Comparison of ENCODE assay signal across 19 cellular contexts in the genomic region with DNA sequence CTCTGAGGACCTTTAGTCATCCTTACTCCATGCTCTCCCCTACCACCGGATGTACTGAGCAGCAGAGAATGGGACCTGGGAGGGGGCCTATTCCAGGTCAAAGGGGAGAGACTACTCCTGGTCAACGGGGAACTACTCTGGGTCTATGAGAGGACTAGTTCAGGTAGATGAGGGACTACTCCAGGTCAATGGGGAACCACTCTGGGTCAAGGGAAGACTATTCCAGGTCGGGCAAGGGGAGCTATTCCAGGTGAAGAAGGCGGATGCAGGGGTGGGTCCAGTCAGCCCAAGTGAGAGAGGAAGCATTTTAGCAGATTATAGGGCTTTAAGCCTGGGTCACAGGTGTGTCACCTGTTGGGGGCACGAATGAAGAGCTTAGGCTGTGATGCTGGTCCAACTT. TPM values are rescaled to one million over a fixed set of nuclear protein-coding genes. Genes with fewer than 3 reads are reported as not detected.
DNase-seq lines count a peak whose midpoint lies in the region; ATAC-seq and FAIRE-seq lines count a peak whose summit lies in the region.
"Had no signal": no experiment of that assay in that cellular context is flagged by ENCODE, and none has a peak within 500 bp of the region (broad histone marks: within the 10 kb centered on the region; RNA-seq: fewer than 3 reads in every experiment).

No MANE protein-coding gene starts in this region.

- H3K36me3 ChIP-seq in CD8-positive, alpha-beta memory T cell (ENCODE audit: insufficient read depth, low read length) = peaks cover 24% of the 10 kb centered on the region
- H3K36me3 ChIP-seq in SJCRH30 = peaks cover 6% of the 10 kb centered on the region; the same call in 1 of the 2 replicates

- no peak overlapping the region for H3K27ac ChIP-seq in CD8-positive, alpha-beta memory T cell (ENCODE audit: low read depth, low read length)
- no peak overlapping the region for H3K27ac ChIP-seq in SJCRH30
- H3K27ac ChIP-seq: SJSA1 had no signal

- H3K4me3 Mint-ChIP-seq in activated CD8-positive, alpha-beta memory T cell treated with anti-CD3 and anti-CD28 coated beads, Interleukin-2, amount 10 ng/mL, durations not matched to agents 7 days and 5 days = no peak overlapping the region
- peak overlapping the region in 6 of 7 donors; percentile 43 to 85 (median 80) for H3K4me3 Mint-ChIP-seq in CD8-positive, alpha-beta memory T cell
- peak overlapping the region; percentile 6 for H3K4me3 Mint-ChIP-seq in activated T-helper 1 cell treated with anti-CD3 and anti-CD28 coated beads, Interleukin-12 subunit alpha, Interleukin-12 subunit beta, Interleukin-2, Interleukin-4 antibody, amounts not matched to agents 30 ng/mL and 10 ng/mL and 1 ng/mL, durations not matched to agents 14 hours and 24 hours and 36 hours
- peak overlapping the region; percentile 32 to 90 (median 86) for H3K4me3 Mint-ChIP-seq in naive thymus-derived CD8-positive, alpha-beta T cell

- no peaks in the 10 kb centered on the region for H3K9me3 ChIP-seq in CD8-positive, alpha-beta memory T cell (ENCODE audit: low read length)
- no peaks in the 10 kb centered on the region for H3K9me3 ChIP-seq in SJCRH30 (replicated peaks)
- H3K9me3 ChIP-seq: SJSA1 had no signal

- peaks cover 42% of the 10 kb centered on the region for H3K36me3 Mint-ChIP-seq in activated CD8-positive, alpha-beta memory T cell treated with anti-CD3 and anti-CD28 coated beads, Interleukin-2, amount 10 ng/mL, durations not matched to agents 7 days and 5 days
- peaks cover 0 to 69% (median 18%) of the 10 kb centered on the region in 3 donors for H3K36me3 Mint-ChIP-seq in CD8-positive, alpha-beta memory T cell
- peaks cover 34% of the 10 kb centered on the region for H3K36me3 Mint-ChIP-seq in activated T-helper 1 cell treated with anti-CD3 and anti-CD28 coated beads, Interleukin-12 subunit alpha, Interleukin-12 subunit beta, Interleukin-2, Interleukin-4 antibody, amounts not matched to agents 30 ng/mL and 10 ng/mL and 1 ng/mL, durations not matched to agents 14 hours and 24 hours and 36 hours (ENCODE audit: low read depth)
- H3K36me3 Mint-ChIP-seq in naive thymus-derived CD8-positive, alpha-beta T cell = peaks cover 5 to 79% (median 15%) of the 10 kb centered on the region in 3 donors

- CTCF ChIA-PET in activated CD8-positive, alpha-beta memory T cell treated with anti-CD3 and anti-CD28 coated beads, Interleukin-2, amount 10 ng/mL, durations not matched to agents 7 days and 5 days (lab: Charles Lee) = interaction anchor here (0.6 to 2.7 kb wide), 7 partner anchors 12 to 178 kb away, joined by 3 to 8 read pairs (median 7); a partner anchor contains a TSS
- CTCF ChIA-PET in CD8-positive, alpha-beta memory T cell (lab: Charles Lee) = interaction anchor here (0.8 to 5.1 kb wide), 6 partner anchors 13 to 100 kb away, joined by 3 to 22 read pairs (median 3); no protein-coding TSS in a partner anchor

- no peak for FAIRE-seq in RCC 7860 (lab: Jason Lieb, UNC)

- H3K27ac Mint-ChIP-seq in activated CD8-positive, alpha-beta memory T cell treated with anti-CD3 and anti-CD28 coated beads, Interleukin-2, amount 10 ng/mL, durations not matched to agents 7 days and 5 days = peak overlapping the region; percentile 13
- peak overlapping the region; percentile 2 to 98 (median 83) for H3K27ac Mint-ChIP-seq in CD8-positive, alpha-beta memory T cell
- H3K27ac Mint-ChIP-seq in activated T-helper 1 cell treated with anti-CD3 and anti-CD28 coated beads, Interleukin-12 subunit alpha, Interleukin-12 subunit beta, Interleukin-2, Interleukin-4 antibody, amounts not matched to agents 30 ng/mL and 10 ng/mL and 1 ng/mL, durations not matched to agents 14 hours and 24 hours and 36 hours = peak overlapping the region; percentile 49
- peak overlapping the region; percentile 43 to 85 (median 78) for H3K27ac Mint-ChIP-seq in naive thymus-derived CD8-positive, alpha-beta T cell

- no peaks in the 10 kb centered on the region for H3K9me3 Mint-ChIP-seq in activated CD8-positive, alpha-beta memory T cell treated with anti-CD3 and anti-CD28 coated beads, Interleukin-2, amount 10 ng/mL, durations not matched to agents 7 days and 5 days (ENCODE audit: low read depth)
- no peaks in the 10 kb centered on the region for H3K9me3 Mint-ChIP-seq in CD8-positive, alpha-beta memory T cell
- H3K9me3 Mint-ChIP-seq in activated T-helper 1 cell treated with anti-CD3 and anti-CD28 coated beads, Interleukin-12 subunit alpha, Interleukin-12 subunit beta, Interleukin-2, Interleukin-4 antibody, amounts not matched to agents 30 ng/mL and 10 ng/mL and 1 ng/mL, durations not matched to agents 14 hours and 24 hours and 36 hours = no peaks in the 10 kb centered on the region
- no peaks in the 10 kb centered on the region for H3K9me3 Mint-ChIP-seq in naive thymus-derived CD8-positive, alpha-beta T cell

- intact Hi-C loops in activated T-helper 1 cell treated with anti-CD3 and anti-CD28 coated beads, Interleukin-12 subunit alpha, Interleukin-12 subunit beta, Interleukin-2, Interleukin-4 antibody, amounts not matched to agents 30 ng/mL and 10 ng/mL and 1 ng/mL, durations not matched to agents 14 hours and 24 hours and 36 hours (cut with micrococcal nuclease) = no loop called here

- no peaks in the 10 kb centered on the region for H3K27me3 ChIP-seq in CD8-positive, alpha-beta memory T cell (ENCODE audit: insufficient read depth, low read length, poor library complexity, severe bottlenecking)
- H3K27me3 ChIP-seq in SJCRH30 = no peaks in the 10 kb centered on the region
- H3K27me3 ChIP-seq: SJSA1 had no signal

- peaks cover 74% of the 10 kb centered on the region for H3K4me1 ChIP-seq in CD8-positive, alpha-beta memory T cell (ENCODE audit: insufficient read depth, low read length)
- H3K4me1 ChIP-seq in SJCRH30 = peaks cover 7% of the 10 kb centered on the region
- H3K4me1 ChIP-seq: SJSA1 had no signal

- DNase-seq in activated CD8-positive, alpha-beta memory T cell treated with anti-CD3 and anti-CD28 coated beads, Interleukin-2, amount 10 ng/mL, durations not matched to agents 7 days and 5 days = no peak
- DNase-seq in activated CD8-positive, alpha-beta memory T cell treated with anti-CD3 and anti-CD28 coated beads, Interleukin-2, amount 50 U/mL, for 4 hours = no peak
- no peak for DNase-seq in CD8-positive, alpha-beta memory T cell
- no peak for DNase-seq in activated T-helper 1 cell treated with anti-CD3 and anti-CD28 coated beads, Interleukin-12 subunit alpha, Interleukin-12 subunit beta, Interleukin-2, Interleukin-4 antibody, amounts not matched to agents 30 ng/mL and 10 ng/mL and 1 ng/mL, durations not matched to agents 14 hours and 24 hours and 36 hours (ENCODE audit: low spot score)
- no peak for DNase-seq in naive thymus-derived CD8-positive, alpha-beta T cell
- DNase-seq in RCC 7860 (ENCODE audit: low spot score) (no peak), SJCRH30 (no peak)
- DNase-seq: ACHN; activated effector memory CD4-positive, alpha-beta T cell treated with Interleukin-2 at 50 U/mL for 16 hours; EL; glutamatergic neuron; Karpas-422; OCI-M1; posterior cingulate gyrus; stimulated activated CD4-positive, alpha-beta T cell treated with anti-CD3 and anti-CD28 coated beads, Interleukin-2, amount 100 ng/mL, for 48 hours; T1000 had no signal

- peak overlapping the region; percentile 45 for H3K4me3 ChIP-seq in CD8-positive, alpha-beta memory T cell (ENCODE audit: low read length)
- no peak overlapping the region for H3K4me3 ChIP-seq in SJCRH30
- H3K4me3 ChIP-seq: SJSA1 had no signal

- no peak for ATAC-seq in activated CD8-positive, alpha-beta memory T cell treated with anti-CD3 and anti-CD28 coated beads, Interleukin-2, amount 10 ng/mL, durations not matched to agents 7 days and 5 days
- no peak for ATAC-seq in naive thymus-derived CD8-positive, alpha-beta T cell
- ATAC-seq in GM19035 (IDR thresholded peaks at IDR 0.05; ENCODE audit: unreplicated experiment) = no peak

- POLR2A ChIA-PET in CD8-positive, alpha-beta memory T cell (lab: Charles Lee) = interaction anchor here (0.9 to 1.7 kb wide), 3 partner anchors 57 to 75 kb away, joined by 3 to 4 read pairs (median 3); a partner anchor contains a TSS
- POLR2A ChIA-PET in naive thymus-derived CD8-positive, alpha-beta T cell (lab: Charles Lee) = interaction anchor here (0.7 to 17.7 kb wide), 9 partner anchors 8 to 429 kb away, joined by 3 to 314 read pairs (median 4); a partner anchor contains a TSS

- H3K27me3 Mint-ChIP-seq in activated CD8-positive, alpha-beta memory T cell treated with anti-CD3 and anti-CD28 coated beads, Interleukin-2, amount 10 ng/mL, durations not matched to agents 7 days and 5 days = no peaks in the 10 kb centered on the region
- no peaks in the 10 kb centered on the region for H3K27me3 Mint-ChIP-seq in CD8-positive, alpha-beta memory T cell
- no peaks in the 10 kb centered on the region for H3K27me3 Mint-ChIP-seq in activated T-helper 1 cell treated with anti-CD3 and anti-CD28 coated beads, Interleukin-12 subunit alpha, Interleukin-12 subunit beta, Interleukin-2, Interleukin-4 antibody, amounts not matched to agents 30 ng/mL and 10 ng/mL and 1 ng/mL, durations not matched to agents 14 hours and 24 hours and 36 hours (ENCODE audit: insufficient read depth)
- H3K27me3 Mint-ChIP-seq in naive thymus-derived CD8-positive, alpha-beta T cell = no peaks in the 10 kb centered on the region

- H3K4me1 Mint-ChIP-seq in activated CD8-positive, alpha-beta memory T cell treated with anti-CD3 and anti-CD28 coated beads, Interleukin-2, amount 10 ng/mL, durations not matched to agents 7 days and 5 days = peaks cover 65% of the 10 kb centered on the region
- peaks cover 69 to 81% (median 78%) of the 10 kb centered on the region in 3 donors for H3K4me1 Mint-ChIP-seq in CD8-positive, alpha-beta memory T cell
- peaks cover 63% of the 10 kb centered on the region for H3K4me1 Mint-ChIP-seq in activated T-helper 1 cell treated with anti-CD3 and anti-CD28 coated beads, Interleukin-12 subunit alpha, Interleukin-12 subunit beta, Interleukin-2, Interleukin-4 antibody, amounts not matched to agents 30 ng/mL and 10 ng/mL and 1 ng/mL, durations not matched to agents 14 hours and 24 hours and 36 hours (ENCODE audit: low read depth)
- peaks cover 39 to 82% (median 79%) of the 10 kb centered on the region in 4 donors for H3K4me1 Mint-ChIP-seq in naive thymus-derived CD8-positive, alpha-beta T cell

RNA-seq across cellular contexts. Expression of a gene that starts 35.4 kb away (rescaled TPM):
- 100 to 1,000 TPM in 1 of 2 experiments, 10 to 100 TPM in 1; 87.5 to 113 TPM for total RNA-seq in activated CD8-positive, alpha-beta memory T cell treated with anti-CD3 and anti-CD28 coated beads, Interleukin-2, amount 10 ng/mL, durations not matched to agents 7 days and 5 days
- total RNA-seq in CD8-positive, alpha-beta memory T cell = 10 to 100 TPM; 70.6 to 74.8 TPM
- polyA plus RNA-seq in CD8-positive, alpha-beta memory T cell = 81.1 TPM
- total RNA-seq in activated T-helper 1 cell treated with anti-CD3 and anti-CD28 coated beads, Interleukin-12 subunit alpha, Interleukin-12 subunit beta, Interleukin-2, Interleukin-4 antibody, amounts not matched to agents 30 ng/mL and 10 ng/mL and 1 ng/mL, durations not matched to agents 14 hours and 24 hours and 36 hours = 59.2 and 65.5 TPM in 2 replicates
- total RNA-seq in naive thymus-derived CD8-positive, alpha-beta T cell = 100 to 1,000 TPM; 160 to 167 TPM
- polyA plus RNA-seq in naive thymus-derived CD8-positive, alpha-beta T cell = 10 to 100 TPM; 49.9 to 81.7 (median 63.2) TPM
- 26.2 and 28.3 TPM in 2 replicates for total RNA-seq in SJCRH30 (2014; rRNA removed; shearing (Covaris generic))

RNA-seq across cellular contexts. Expression of a gene that starts 53.4 kb away (rescaled TPM):
- total RNA-seq in activated CD8-positive, alpha-beta memory T cell treated with anti-CD3 and anti-CD28 coated beads, Interleukin-2, amount 10 ng/mL, durations not matched to agents 7 days and 5 days = under 1 TPM; 0.09 to 0.35 TPM
- 1 to 10 TPM in 1 of 2 experiments, under 1 TPM in 1; 0.82 to 1.3 TPM for total RNA-seq in CD8-positive, alpha-beta memory T cell
- 0.31 TPM for polyA plus RNA-seq in CD8-positive, alpha-beta memory T cell
- total RNA-seq in activated T-helper 1 cell treated with anti-CD3 and anti-CD28 coated beads, Interleukin-12 subunit alpha, Interleukin-12 subunit beta, Interleukin-2, Interleukin-4 antibody, amounts not matched to agents 30 ng/mL and 10 ng/mL and 1 ng/mL, durations not matched to agents 14 hours and 24 hours and 36 hours = 0.05 TPM in 1 of 2 replicates, not detected in the other
- total RNA-seq in naive thymus-derived CD8-positive, alpha-beta T cell = under 1 TPM; 0.13 to 0.16 TPM
- polyA plus RNA-seq in naive thymus-derived CD8-positive, alpha-beta T cell = under 1 TPM; 0.06 to 0.15 (median 0.15) TPM
- total RNA-seq in SJCRH30 (2014; rRNA removed; shearing (Covaris generic)) = 4.0 and 4.8 TPM in 2 replicates

RNA-seq across cellular contexts. Expression of a gene that starts 56.6 kb away (rescaled TPM):
- total RNA-seq in activated CD8-positive, alpha-beta memory T cell treated with anti-CD3 and anti-CD28 coated beads, Interleukin-2, amount 10 ng/mL, durations not matched to agents 7 days and 5 days = 100 to 1,000 TPM; 502 to 567 TPM
- 100 to 1,000 TPM; 363 to 374 TPM for total RNA-seq in CD8-positive, alpha-beta memory T cell
- 182 TPM for polyA plus RNA-seq in CD8-positive, alpha-beta memory T cell
- 252 and 258 TPM in 2 replicates for total RNA-seq in activated T-helper 1 cell treated with anti-CD3 and anti-CD28 coated beads, Interleukin-12 subunit alpha, Interleukin-12 subunit beta, Interleukin-2, Interleukin-4 antibody, amounts not matched to agents 30 ng/mL and 10 ng/mL and 1 ng/mL, durations not matched to agents 14 hours and 24 hours and 36 hours
- 10 to 100 TPM; 44.4 to 44.5 TPM for total RNA-seq in naive thymus-derived CD8-positive, alpha-beta T cell
- polyA plus RNA-seq in naive thymus-derived CD8-positive, alpha-beta T cell = 100 to 1,000 TPM in 1 of 3 donors, 10 to 100 TPM in 2; 60.0 to 106 (median 73.8) TPM
- total RNA-seq in SJCRH30 (2014; rRNA removed; shearing (Covaris generic)) = 0.30 and 0.33 TPM in 2 replicates
- total RNA-seq: HT1080 had no signal

Comparison
In these comparisons a context has a peak if more than half of its experiments do, and no peak if none do; other contexts are left out.
1. H3K27ac Mint-ChIP-seq: peak in every context shown above with its lines; median percentile 83 in CD8-positive, alpha-beta memory T cell; 78 in naive thymus-derived CD8-positive, alpha-beta T cell; 49 in activated T-helper 1 cell treated with anti-CD3 and anti-CD28 coated beads, Interleukin-12 subunit alpha, Interleukin-12 subunit beta, Interleukin-2, Interleukin-4 antibody, amounts not matched to agents 30 ng/mL and 10 ng/mL and 1 ng/mL, durations not matched to agents 14 hours and 24 hours and 36 hours; 13 in activated CD8-positive, alpha-beta memory T cell treated with anti-CD3 and anti-CD28 coated beads, Interleukin-2, amount 10 ng/mL, durations not matched to agents 7 days and 5 days.
2. RNA of a gene that starts 56.6 kb away (total RNA-seq): 502 to 567 TPM in activated CD8-positive, alpha-beta memory T cell treated with anti-CD3 and anti-CD28 coated beads, Interleukin-2, amount 10 ng/mL, durations not matched to agents 7 days and 5 days, 363 to 374 TPM in CD8-positive, alpha-beta memory T cell, 252 to 258 TPM in activated T-helper 1 cell treated with anti-CD3 and anti-CD28 coated beads, Interleukin-12 subunit alpha, Interleukin-12 subunit beta, Interleukin-2, Interleukin-4 antibody, amounts not matched to agents 30 ng/mL and 10 ng/mL and 1 ng/mL, durations not matched to agents 14 hours and 24 hours and 36 hours and 44.4 to 44.5 TPM in naive thymus-derived CD8-positive, alpha-beta T cell; 0.30 to 0.33 TPM in SJCRH30; every median in the first group is over 10 times any median in the second.